Comparison of ENCODE assay signal across 2 cellular contexts in genomic region chr19:839146-839872, GRCh38.
TF ChIP-seq lines count a peak whose summit lies in the region.

No MANE protein-coding gene starts in this region.

TF ChIP-seq in HepG2, 621 proteins besides CTCF, POLR2A, EP300 and RAD21:
- TF ChIP-seq MEF2D (CRISPR knock-in tag; IDR thresholded peaks at IDR 0.05) = no peak
- TF ChIP-seq ZFX (CRISPR knock-in tag; IDR thresholded peaks at IDR 0.05; ENCODE audit: low read depth) = 0 out of 2 replicates have a peak, but pooled peaks have one; percentile 3

TF ChIP-seq in WTC11, 78 proteins besides CTCF, POLR2A, EP300 and RAD21:
- TF ChIP-seq NFYB (CRISPR knock-in tag; conservative IDR thresholded peaks at IDR 0.05; ENCODE audit: low read depth) (no peak), MXD4 (CRISPR knock-in tag; IDR thresholded peaks at IDR 0.05; ENCODE audit: borderline replicate concordance) (no peak), ZNF317 (CRISPR knock-in tag; IDR thresholded peaks at IDR 0.05; ENCODE audit: borderline replicate concordance, low read depth) (no peak), CREB1 (CRISPR knock-in tag; IDR thresholded peaks at IDR 0.05) (no peak), MYBL2 (CRISPR knock-in tag; IDR thresholded peaks at IDR 0.05) (no peak), KAT7 (CRISPR knock-in tag; IDR thresholded peaks at IDR 0.05; ENCODE audit: borderline replicate concordance) (no peak), NR1H2 (CRISPR knock-in tag; IDR thresholded peaks at IDR 0.05) (no peak), RELA (CRISPR knock-in tag; IDR thresholded peaks at IDR 0.05; ENCODE audit: borderline replicate concordance) (no peak), NFE2L1 (CRISPR knock-in tag; IDR thresholded peaks at IDR 0.05) (no peak), STAT6 (CRISPR knock-in tag; conservative IDR thresholded peaks at IDR 0.05; ENCODE audit: low read depth) (no peak), CREM (CRISPR knock-in tag; IDR thresholded peaks at IDR 0.05) (no peak)
- TF ChIP-seq, protein P1, sequence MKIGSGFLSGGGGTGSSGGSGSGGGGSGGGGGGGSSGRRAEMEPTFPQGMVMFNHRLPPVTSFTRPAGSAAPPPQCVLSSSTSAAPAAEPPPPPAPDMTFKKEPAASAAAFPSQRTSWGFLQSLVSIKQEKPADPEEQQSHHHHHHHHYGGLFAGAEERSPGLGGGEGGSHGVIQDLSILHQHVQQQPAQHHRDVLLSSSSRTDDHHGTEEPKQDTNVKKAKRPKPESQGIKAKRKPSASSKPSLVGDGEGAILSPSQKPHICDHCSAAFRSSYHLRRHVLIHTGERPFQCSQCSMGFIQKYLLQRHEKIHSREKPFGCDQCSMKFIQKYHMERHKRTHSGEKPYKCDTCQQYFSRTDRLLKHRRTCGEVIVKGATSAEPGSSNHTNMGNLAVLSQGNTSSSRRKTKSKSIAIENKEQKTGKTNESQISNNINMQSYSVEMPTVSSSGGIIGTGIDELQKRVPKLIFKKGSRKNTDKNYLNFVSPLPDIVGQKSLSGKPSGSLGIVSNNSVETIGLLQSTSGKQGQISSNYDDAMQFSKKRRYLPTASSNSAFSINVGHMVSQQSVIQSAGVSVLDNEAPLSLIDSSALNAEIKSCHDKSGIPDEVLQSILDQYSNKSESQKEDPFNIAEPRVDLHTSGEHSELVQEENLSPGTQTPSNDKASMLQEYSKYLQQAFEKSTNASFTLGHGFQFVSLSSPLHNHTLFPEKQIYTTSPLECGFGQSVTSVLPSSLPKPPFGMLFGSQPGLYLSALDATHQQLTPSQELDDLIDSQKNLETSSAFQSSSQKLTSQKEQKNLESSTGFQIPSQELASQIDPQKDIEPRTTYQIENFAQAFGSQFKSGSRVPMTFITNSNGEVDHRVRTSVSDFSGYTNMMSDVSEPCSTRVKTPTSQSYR (CRISPR knock-in tag; IDR thresholded peaks at IDR 0.05) = no peak
- TF ChIP-seq, protein P2, sequence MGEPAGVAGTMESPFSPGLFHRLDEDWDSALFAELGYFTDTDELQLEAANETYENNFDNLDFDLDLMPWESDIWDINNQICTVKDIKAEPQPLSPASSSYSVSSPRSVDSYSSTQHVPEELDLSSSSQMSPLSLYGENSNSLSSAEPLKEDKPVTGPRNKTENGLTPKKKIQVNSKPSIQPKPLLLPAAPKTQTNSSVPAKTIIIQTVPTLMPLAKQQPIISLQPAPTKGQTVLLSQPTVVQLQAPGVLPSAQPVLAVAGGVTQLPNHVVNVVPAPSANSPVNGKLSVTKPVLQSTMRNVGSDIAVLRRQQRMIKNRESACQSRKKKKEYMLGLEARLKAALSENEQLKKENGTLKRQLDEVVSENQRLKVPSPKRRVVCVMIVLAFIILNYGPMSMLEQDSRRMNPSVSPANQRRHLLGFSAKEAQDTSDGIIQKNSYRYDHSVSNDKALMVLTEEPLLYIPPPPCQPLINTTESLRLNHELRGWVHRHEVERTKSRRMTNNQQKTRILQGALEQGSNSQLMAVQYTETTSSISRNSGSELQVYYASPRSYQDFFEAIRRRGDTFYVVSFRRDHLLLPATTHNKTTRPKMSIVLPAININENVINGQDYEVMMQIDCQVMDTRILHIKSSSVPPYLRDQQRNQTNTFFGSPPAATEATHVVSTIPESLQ (CRISPR knock-in tag; IDR thresholded peaks at IDR 0.05) = no peak
